18 cellular contexts compared by ENCODE assay signal in genomic region chr22:32480238-32480637, GRCh38. TPM values are rescaled to one million over a fixed set of nuclear protein-coding genes. Genes with fewer than 3 reads are reported as not detected.
DNase-seq lines count a peak whose midpoint lies in the region; FAIRE-seq and TF ChIP-seq lines count a peak whose summit lies in the region.
"Had no signal": no experiment of that assay in that cellular context is flagged by ENCODE, and none has a peak within 500 bp of the region (broad histone marks: within the 10 kb centered on the region; RNA-seq: fewer than 3 reads in every experiment).

No MANE protein-coding gene starts in this region.

- TF ChIP-seq POLR2A in tibial nerve (IDR thresholded peaks at IDR 0.05), result no peak

- DNase-seq in GM18507 (ENCODE audit: extremely low spot score, insufficient read length, low read depth) (no peak), tibial nerve (ENCODE audit: low spot score in 2 of 2) (no peak), SK-N-SH (no peak), mesenteric fat pad (ENCODE audit: low spot score) (no peak), NAMALWA (ENCODE audit: low spot score) (no peak)
- DNase-seq in activated naive CD4-positive, alpha-beta T cell treated with anti-CD3 and anti-CD28 coated beads, Interleukin-2, amount 50 U/mL, for 16 hours, result peak; percentile 37
- peak; percentile 48 for DNase-seq in stimulated activated CD4-positive, alpha-beta T cell treated with anti-CD3 and anti-CD28 coated beads, Interleukin-15, amount 100 ng/mL, for 24 hours
- DNase-seq: activated CD8-positive, alpha-beta memory T cell treated with anti-CD3 and anti-CD28 coated beads, Interleukin-2, amount 50 U/mL, for 48 hours; aorta; DMS153; foreskin melanocyte; NCI-H2029; NCI-H524 had no signal

- H3K9me2 ChIP-seq in DOHH2 (replicated peaks; ENCODE audit: control insufficient read depth, low read length) (no peaks in the 10 kb centered on the region), SK-N-SH (no peaks in the 10 kb centered on the region)

- TF ChIP-seq EP300 in tibial nerve (IDR thresholded peaks at IDR 0.05), result no peak
- no peak for TF ChIP-seq EP300 in SK-N-SH (IDR thresholded peaks at IDR 0.05; ENCODE audit: borderline replicate concordance in 1 of 2, low read depth in 1 of 2, low read length in 1 of 2)

- no peak overlapping the region for H3K4me3 ChIP-seq in DOHH2 (ENCODE audit: low read length)
- H3K4me3 ChIP-seq in tibial nerve, result no peak overlapping the region
- H3K4me3 ChIP-seq in SK-N-SH (ENCODE audit: low read depth in 2 of 2, low read length in 1 of 2), result no peak overlapping the region

- H3K27me3 ChIP-seq in DOHH2 (ENCODE audit: control insufficient read depth, low read length), result no peaks in the 10 kb centered on the region
- H3K27me3 ChIP-seq in tibial nerve, result no peaks in the 10 kb centered on the region
- H3K27me3 ChIP-seq in SK-N-SH (ENCODE audit: insufficient read depth), result no peaks in the 10 kb centered on the region

- H3F3A ChIP-seq in DOHH2 (ENCODE audit: control insufficient read depth, insufficient read depth) (no peaks in the 10 kb centered on the region), SK-N-SH (replicated peaks; ENCODE audit: insufficient read depth) (peaks cover 14% of the 10 kb centered on the region)

- H2AFZ ChIP-seq in SK-N-SH (ENCODE audit: low read depth), result no peak overlapping the region

- no peaks in the 10 kb centered on the region for H3K9me3 ChIP-seq in DOHH2 (ENCODE audit: control insufficient read depth, insufficient read depth, low read length)
- H3K9me3 ChIP-seq in tibial nerve, result no peaks in the 10 kb centered on the region
- no peaks in the 10 kb centered on the region for H3K9me3 ChIP-seq in SK-N-SH

- H3K27ac ChIP-seq in DOHH2 (ENCODE audit: low read depth, low read length) (no peak overlapping the region), tibial nerve (no peak overlapping the region), SK-N-SH (ENCODE audit: low read depth in 2 of 2, low read length in 1 of 2) (no peak overlapping the region)

- no peak for TF ChIP-seq RAD21 in SK-N-SH (IDR thresholded peaks at IDR 0.05; ENCODE audit: low read length)

- no peak overlapping the region for H3K9ac ChIP-seq in SK-N-SH

- H3K36me3 ChIP-seq in DOHH2 (ENCODE audit: control insufficient read depth, low read length) (peaks cover 60% of the 10 kb centered on the region), tibial nerve (peaks cover 0 to 29% (median 4%) of the 10 kb centered on the region in 3 donors), SK-N-SH (replicated peaks in 1 of 2; ENCODE audit: control insufficient read depth in 1 of 2, insufficient read depth in 2 of 2, low read length in 1 of 2) (peaks cover 20 to 28% of the 10 kb centered on the region in 2 experiments)

- CTCF ChIA-PET in SK-N-SH (lab: Yijun Ruan, JAX), result no interaction called here

- peaks cover 42% of the 10 kb centered on the region for H4K20me1 ChIP-seq in DOHH2 (ENCODE audit: control insufficient read depth, insufficient read depth, low read depth, low read length)
- H4K20me1 ChIP-seq in SK-N-SH (ENCODE audit: insufficient read depth), result peaks cover 91% of the 10 kb centered on the region

- TF ChIP-seq CTCF in DOHH2 (IDR thresholded peaks at IDR 0.05; ENCODE audit: low read depth, low read length, poor library complexity, severe bottlenecking), result no peak
- TF ChIP-seq CTCF in tibial nerve (IDR thresholded peaks at IDR 0.05), result no peak
- no peak for TF ChIP-seq CTCF in SK-N-SH (IDR thresholded peaks at IDR 0.05)

- peak; percentile 51 for FAIRE-seq in GM18507 (lab: Jason Lieb, UNC)
- FAIRE-seq: endothelial cell of umbilical vein had no signal

- POLR2A ChIA-PET in SK-N-SH (lab: Yijun Ruan, JAX), result no interaction called here

- 96 to 100% methylated on average over 1 of the region's 1 CpG for WGBS in tibial nerve, 2 donors
- 100% methylated on average over 1 of the region's 1 CpG for WGBS in SK-N-SH (ENCODE audit: low lambda C conversion rate)

- H3K4me2 ChIP-seq in DOHH2 (ENCODE audit: low read length) (0 out of 2 replicates have a peak overlapping the region, but pooled peaks have one; percentile 3), SK-N-SH (no peak overlapping the region)

- peaks cover 91% of the 10 kb centered on the region for H3K79me2 ChIP-seq in DOHH2 (ENCODE audit: control insufficient read depth, low read length)
- peaks cover 100% of the 10 kb centered on the region for H3K79me2 ChIP-seq in SK-N-SH (ENCODE audit: insufficient read depth)

- H3K4me1 ChIP-seq in DOHH2 (ENCODE audit: control insufficient read depth, low read length), result peaks cover 27% of the 10 kb centered on the region
- peaks cover 3 to 56% (median 16%) of the 10 kb centered on the region in 4 donors for H3K4me1 ChIP-seq in tibial nerve
- peaks cover 7 to 8% of the 10 kb centered on the region in 2 experiments; a peak in 3 of 4 replicates for H3K4me1 ChIP-seq in SK-N-SH (ENCODE audit: control insufficient read depth in 1 of 2, insufficient read depth in 2 of 2, low read depth in 1 of 2, low read length in 1 of 2)

TF ChIP-seq in SK-N-SH, 30 proteins besides CTCF, POLR2A, EP300 and RAD21 (continues in another document):
- no peak for TF ChIP-seq SIN3A (IDR thresholded peaks at IDR 0.05; ENCODE audit: borderline replicate concordance, low read depth, low read length)
- TF ChIP-seq MEF2A (IDR thresholded peaks at IDR 0.05; ENCODE audit: borderline replicate concordance, low read depth), result no peak
- TF ChIP-seq, protein P1, sequence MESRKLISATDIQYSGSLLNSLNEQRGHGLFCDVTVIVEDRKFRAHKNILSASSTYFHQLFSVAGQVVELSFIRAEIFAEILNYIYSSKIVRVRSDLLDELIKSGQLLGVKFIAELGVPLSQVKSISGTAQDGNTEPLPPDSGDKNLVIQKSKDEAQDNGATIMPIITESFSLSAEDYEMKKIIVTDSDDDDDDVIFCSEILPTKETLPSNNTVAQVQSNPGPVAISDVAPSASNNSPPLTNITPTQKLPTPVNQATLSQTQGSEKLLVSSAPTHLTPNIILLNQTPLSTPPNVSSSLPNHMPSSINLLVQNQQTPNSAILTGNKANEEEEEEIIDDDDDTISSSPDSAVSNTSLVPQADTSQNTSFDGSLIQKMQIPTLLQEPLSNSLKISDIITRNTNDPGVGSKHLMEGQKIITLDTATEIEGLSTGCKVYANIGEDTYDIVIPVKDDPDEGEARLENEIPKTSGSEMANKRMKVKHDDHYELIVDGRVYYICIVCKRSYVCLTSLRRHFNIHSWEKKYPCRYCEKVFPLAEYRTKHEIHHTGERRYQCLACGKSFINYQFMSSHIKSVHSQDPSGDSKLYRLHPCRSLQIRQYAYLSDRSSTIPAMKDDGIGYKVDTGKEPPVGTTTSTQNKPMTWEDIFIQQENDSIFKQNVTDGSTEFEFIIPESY (IDR thresholded peaks at IDR 0.05; ENCODE audit: borderline replicate concordance, low read depth), result no peak
- TF ChIP-seq JUND (IDR thresholded peaks at IDR 0.05), result no peak
- no peak for TF ChIP-seq NRF1 (IDR thresholded peaks at IDR 0.05; ENCODE audit: low read depth, low read length)
- no peak for TF ChIP-seq REST (IDR thresholded peaks at IDR 0.05; ENCODE audit: low read depth, low read length)
- no peak for TF ChIP-seq POLR2AphosphoS5 (IDR thresholded peaks at IDR 0.05; ENCODE audit: low read depth, low read length)
- TF ChIP-seq MXI1 (IDR thresholded peaks at IDR 0.05; ENCODE audit: low read depth, low read length), result no peak
- TF ChIP-seq PBX3 (IDR thresholded peaks at IDR 0.05), result no peak

RNA-seq across cellular contexts. Expression of gene FBXO7, which starts 5.6 kb away (rescaled TPM):
- total RNA-seq in tibial nerve, result 100 to 1,000 TPM in 1 of 4 donors, 10 to 100 TPM in 3; 86.1 to 108 (median 92.9) TPM
- 77.3 and 89.1 TPM in 2 replicates for polyA plus RNA-seq in SK-N-SH (2012; rRNA removed)
- 80.8 and 84.8 TPM in 2 replicates for polyA plus RNA-seq in SK-N-SH (2012; cell fraction: cytosol; rRNA removed)
- polyA plus RNA-seq in SK-N-SH (2012; cell fraction: nucleus; rRNA removed), result 36.5 and 62.7 TPM in 2 replicates
- total RNA-seq in mesenteric fat pad, result 73.3 TPM

RNA-seq across cellular contexts. Expression of gene BPIFC, which starts 16.0 kb away (rescaled TPM):
- not detected for total RNA-seq in tibial nerve
- not detected in 2 replicates for polyA plus RNA-seq in SK-N-SH (2012; rRNA removed)
- polyA plus RNA-seq in SK-N-SH (2012; cell fraction: cytosol; rRNA removed), result not detected in 2 replicates
- 0.02 TPM in 1 of 2 replicates, not detected in the other for polyA plus RNA-seq in SK-N-SH (2012; cell fraction: nucleus; rRNA removed)
- not detected for total RNA-seq in mesenteric fat pad
- total RNA-seq: aorta, endothelial cell of umbilical vein, liver, progenitor cell of endocrine pancreas had no signal
- polyA plus RNA-seq: aorta, BJ, endothelial cell of umbilical vein, liver had no signal

Comparison
In these comparisons a context has a peak if more than half of its experiments do, and no peak if none do; other contexts are left out.
1. DNase-seq: peak in activated naive CD4-positive, alpha-beta T cell treated with anti-CD3 and anti-CD28 coated beads, Interleukin-2, amount 50 U/mL, for 16 hours (single experiment) and stimulated activated CD4-positive, alpha-beta T cell treated with anti-CD3 and anti-CD28 coated beads, Interleukin-15, amount 100 ng/mL, for 24 hours (single experiment); none in GM18507 (single experiment), tibial nerve (0 of 2), SK-N-SH (single experiment), mesenteric fat pad (single experiment) and NAMALWA (single experiment).